ENCODE assay signal across 1 cellular context in the genomic region with DNA sequence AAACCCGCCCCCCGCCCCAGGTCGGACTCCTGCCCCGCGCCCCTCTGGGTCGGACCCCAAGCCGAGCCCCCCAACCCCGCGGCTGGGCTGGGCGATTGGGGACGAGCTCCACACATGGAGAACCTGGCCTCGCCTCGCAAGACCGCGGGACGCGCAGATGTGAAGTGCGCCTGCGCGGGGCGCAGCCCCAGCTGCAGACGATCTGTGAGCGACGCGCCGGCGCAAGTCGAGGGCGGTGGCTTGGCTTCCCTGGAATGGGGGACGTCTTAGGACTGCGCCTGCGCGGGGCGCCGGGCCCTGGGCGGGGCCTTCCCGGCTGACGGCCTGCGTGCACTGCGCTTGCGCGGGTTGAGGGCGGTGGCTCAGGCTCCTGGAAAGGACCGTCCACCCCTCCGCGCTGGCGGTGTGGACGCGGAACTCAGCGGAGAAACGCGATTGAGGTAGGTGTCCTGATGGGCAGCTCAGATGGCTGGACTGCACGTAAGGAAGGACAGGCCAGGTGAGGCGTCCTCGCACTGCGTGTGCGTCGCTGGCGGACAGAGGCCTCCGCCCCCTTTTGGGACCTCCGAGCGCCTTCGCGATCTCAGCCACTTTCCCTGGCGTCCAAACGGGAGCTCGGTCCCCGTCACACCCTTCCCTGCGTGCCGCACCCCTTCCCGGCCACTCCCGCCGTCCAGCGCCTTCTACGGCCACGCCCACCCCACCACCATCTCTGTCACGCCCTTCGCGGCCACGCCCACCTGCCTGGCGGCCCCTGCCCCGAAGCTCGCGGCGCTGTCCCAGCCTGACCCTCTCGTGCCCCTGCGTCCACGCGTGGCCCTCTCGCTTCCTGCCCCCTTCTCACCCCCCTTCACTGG.
A peak's percentile ranks its signal among the peaks of the same experiment; 100 is the strongest.
TF ChIP-seq lines count a peak whose summit lies in the region.

A gene (plus strand): TSS at position 351 of the 857 bp plus-strand sequence. CDS start 1,278 bp downstream, outside the sequence.

TF ChIP-seq in HepG2, 621 proteins besides CTCF, POLR2A, EP300 and RAD21 (continued from another document and continues in another):
- TF ChIP-seq, protein P1, sequence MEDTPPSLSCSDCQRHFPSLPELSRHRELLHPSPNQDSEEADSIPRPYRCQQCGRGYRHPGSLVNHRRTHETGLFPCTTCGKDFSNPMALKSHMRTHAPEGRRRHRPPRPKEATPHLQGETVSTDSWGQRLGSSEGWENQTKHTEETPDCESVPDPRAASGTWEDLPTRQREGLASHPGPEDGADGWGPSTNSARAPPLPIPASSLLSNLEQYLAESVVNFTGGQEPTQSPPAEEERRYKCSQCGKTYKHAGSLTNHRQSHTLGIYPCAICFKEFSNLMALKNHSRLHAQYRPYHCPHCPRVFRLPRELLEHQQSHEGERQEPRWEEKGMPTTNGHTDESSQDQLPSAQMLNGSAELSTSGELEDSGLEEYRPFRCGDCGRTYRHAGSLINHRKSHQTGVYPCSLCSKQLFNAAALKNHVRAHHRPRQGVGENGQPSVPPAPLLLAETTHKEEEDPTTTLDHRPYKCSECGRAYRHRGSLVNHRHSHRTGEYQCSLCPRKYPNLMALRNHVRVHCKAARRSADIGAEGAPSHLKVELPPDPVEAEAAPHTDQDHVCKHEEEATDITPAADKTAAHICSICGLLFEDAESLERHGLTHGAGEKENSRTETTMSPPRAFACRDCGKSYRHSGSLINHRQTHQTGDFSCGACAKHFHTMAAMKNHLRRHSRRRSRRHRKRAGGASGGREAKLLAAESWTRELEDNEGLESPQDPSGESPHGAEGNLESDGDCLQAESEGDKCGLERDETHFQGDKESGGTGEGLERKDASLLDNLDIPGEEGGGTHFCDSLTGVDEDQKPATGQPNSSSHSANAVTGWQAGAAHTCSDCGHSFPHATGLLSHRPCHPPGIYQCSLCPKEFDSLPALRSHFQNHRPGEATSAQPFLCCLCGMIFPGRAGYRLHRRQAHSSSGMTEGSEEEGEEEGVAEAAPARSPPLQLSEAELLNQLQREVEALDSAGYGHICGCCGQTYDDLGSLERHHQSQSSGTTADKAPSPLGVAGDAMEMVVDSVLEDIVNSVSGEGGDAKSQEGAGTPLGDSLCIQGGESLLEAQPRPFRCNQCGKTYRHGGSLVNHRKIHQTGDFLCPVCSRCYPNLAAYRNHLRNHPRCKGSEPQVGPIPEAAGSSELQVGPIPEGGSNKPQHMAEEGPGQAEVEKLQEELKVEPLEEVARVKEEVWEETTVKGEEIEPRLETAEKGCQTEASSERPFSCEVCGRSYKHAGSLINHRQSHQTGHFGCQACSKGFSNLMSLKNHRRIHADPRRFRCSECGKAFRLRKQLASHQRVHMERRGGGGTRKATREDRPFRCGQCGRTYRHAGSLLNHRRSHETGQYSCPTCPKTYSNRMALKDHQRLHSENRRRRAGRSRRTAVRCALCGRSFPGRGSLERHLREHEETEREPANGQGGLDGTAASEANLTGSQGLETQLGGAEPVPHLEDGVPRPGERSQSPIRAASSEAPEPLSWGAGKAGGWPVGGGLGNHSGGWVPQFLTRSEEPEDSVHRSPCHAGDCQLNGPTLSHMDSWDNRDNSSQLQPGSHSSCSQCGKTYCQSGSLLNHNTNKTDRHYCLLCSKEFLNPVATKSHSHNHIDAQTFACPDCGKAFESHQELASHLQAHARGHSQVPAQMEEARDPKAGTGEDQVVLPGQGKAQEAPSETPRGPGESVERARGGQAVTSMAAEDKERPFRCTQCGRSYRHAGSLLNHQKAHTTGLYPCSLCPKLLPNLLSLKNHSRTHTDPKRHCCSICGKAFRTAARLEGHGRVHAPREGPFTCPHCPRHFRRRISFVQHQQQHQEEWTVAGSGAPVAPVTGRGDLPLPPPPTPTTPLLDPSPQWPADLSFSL (CRISPR knock-in tag; IDR thresholded peaks at IDR 0.05), result no peak
- no peak for TF ChIP-seq CBFB (CRISPR knock-in tag; IDR thresholded peaks at IDR 0.05)
- TF ChIP-seq ZNF850 (CRISPR knock-in tag; conservative IDR thresholded peaks at IDR 0.05), result no peak
- peak; percentile 83 for TF ChIP-seq ESRRA (CRISPR knock-in tag; IDR thresholded peaks at IDR 0.05; ENCODE audit: low read depth)
- peak; percentile 95 for TF ChIP-seq CAMTA2 (CRISPR knock-in tag; IDR thresholded peaks at IDR 0.05; ENCODE audit: borderline replicate concordance)
- TF ChIP-seq, protein P2, sequence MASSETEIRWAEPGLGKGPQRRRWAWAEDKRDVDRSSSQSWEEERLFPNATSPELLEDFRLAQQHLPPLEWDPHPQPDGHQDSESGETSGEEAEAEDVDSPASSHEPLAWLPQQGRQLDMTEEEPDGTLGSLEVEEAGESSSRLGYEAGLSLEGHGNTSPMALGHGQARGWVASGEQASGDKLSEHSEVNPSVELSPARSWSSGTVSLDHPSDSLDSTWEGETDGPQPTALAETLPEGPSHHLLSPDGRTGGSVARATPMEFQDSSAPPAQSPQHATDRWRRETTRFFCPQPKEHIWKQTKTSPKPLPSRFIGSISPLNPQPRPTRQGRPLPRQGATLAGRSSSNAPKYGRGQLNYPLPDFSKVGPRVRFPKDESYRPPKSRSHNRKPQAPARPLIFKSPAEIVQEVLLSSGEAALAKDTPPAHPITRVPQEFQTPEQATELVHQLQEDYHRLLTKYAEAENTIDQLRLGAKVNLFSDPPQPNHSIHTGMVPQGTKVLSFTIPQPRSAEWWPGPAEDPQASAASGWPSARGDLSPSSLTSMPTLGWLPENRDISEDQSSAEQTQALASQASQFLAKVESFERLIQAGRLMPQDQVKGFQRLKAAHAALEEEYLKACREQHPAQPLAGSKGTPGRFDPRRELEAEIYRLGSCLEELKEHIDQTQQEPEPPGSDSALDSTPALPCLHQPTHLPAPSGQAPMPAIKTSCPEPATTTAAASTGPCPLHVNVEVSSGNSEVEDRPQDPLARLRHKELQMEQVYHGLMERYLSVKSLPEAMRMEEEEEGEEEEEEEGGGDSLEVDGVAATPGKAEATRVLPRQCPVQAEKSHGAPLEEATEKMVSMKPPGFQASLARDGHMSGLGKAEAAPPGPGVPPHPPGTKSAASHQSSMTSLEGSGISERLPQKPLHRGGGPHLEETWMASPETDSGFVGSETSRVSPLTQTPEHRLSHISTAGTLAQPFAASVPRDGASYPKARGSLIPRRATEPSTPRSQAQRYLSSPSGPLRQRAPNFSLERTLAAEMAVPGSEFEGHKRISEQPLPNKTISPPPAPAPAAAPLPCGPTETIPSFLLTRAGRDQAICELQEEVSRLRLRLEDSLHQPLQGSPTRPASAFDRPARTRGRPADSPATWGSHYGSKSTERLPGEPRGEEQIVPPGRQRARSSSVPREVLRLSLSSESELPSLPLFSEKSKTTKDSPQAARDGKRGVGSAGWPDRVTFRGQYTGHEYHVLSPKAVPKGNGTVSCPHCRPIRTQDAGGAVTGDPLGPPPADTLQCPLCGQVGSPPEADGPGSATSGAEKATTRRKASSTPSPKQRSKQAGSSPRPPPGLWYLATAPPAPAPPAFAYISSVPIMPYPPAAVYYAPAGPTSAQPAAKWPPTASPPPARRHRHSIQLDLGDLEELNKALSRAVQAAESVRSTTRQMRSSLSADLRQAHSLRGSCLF (CRISPR knock-in tag; IDR thresholded peaks at IDR 0.05; ENCODE audit: borderline replicate concordance), result no peak
- TF ChIP-seq HNF4G (IDR thresholded peaks at IDR 0.05; ENCODE audit: borderline replicate concordance, low read depth, low read length), result no peak
- TF ChIP-seq HNF4G (CRISPR knock-in tag; IDR thresholded peaks at IDR 0.05; ENCODE audit: borderline replicate concordance, low read depth), result peak; percentile 47; the same call in 1 of the 2 replicates
- TF ChIP-seq, protein P3, sequence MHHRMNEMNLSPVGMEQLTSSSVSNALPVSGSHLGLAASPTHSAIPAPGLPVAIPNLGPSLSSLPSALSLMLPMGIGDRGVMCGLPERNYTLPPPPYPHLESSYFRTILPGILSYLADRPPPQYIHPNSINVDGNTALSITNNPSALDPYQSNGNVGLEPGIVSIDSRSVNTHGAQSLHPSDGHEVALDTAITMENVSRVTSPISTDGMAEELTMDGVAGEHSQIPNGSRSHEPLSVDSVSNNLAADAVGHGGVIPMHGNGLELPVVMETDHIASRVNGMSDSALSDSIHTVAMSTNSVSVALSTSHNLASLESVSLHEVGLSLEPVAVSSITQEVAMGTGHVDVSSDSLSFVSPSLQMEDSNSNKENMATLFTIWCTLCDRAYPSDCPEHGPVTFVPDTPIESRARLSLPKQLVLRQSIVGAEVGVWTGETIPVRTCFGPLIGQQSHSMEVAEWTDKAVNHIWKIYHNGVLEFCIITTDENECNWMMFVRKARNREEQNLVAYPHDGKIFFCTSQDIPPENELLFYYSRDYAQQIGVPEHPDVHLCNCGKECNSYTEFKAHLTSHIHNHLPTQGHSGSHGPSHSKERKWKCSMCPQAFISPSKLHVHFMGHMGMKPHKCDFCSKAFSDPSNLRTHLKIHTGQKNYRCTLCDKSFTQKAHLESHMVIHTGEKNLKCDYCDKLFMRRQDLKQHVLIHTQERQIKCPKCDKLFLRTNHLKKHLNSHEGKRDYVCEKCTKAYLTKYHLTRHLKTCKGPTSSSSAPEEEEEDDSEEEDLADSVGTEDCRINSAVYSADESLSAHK (CRISPR knock-in tag; IDR thresholded peaks at IDR 0.05; ENCODE audit: borderline replicate concordance), result no peak; the same call in 1 of the 2 replicates
- no peak for TF ChIP-seq ZNF446 (CRISPR knock-in tag; IDR thresholded peaks at IDR 0.05)
- TF ChIP-seq, protein P4, sequence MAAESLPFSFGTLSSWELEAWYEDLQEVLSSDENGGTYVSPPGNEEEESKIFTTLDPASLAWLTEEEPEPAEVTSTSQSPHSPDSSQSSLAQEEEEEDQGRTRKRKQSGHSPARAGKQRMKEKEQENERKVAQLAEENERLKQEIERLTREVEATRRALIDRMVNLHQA (CRISPR knock-in tag; IDR thresholded peaks at IDR 0.05), result no peak
- no peak for TF ChIP-seq RFXANK (CRISPR knock-in tag; IDR thresholded peaks at IDR 0.05)
- peak; percentile 82 for TF ChIP-seq SALL1 (CRISPR knock-in tag; IDR thresholded peaks at IDR 0.05)
- TF ChIP-seq, protein P5, sequence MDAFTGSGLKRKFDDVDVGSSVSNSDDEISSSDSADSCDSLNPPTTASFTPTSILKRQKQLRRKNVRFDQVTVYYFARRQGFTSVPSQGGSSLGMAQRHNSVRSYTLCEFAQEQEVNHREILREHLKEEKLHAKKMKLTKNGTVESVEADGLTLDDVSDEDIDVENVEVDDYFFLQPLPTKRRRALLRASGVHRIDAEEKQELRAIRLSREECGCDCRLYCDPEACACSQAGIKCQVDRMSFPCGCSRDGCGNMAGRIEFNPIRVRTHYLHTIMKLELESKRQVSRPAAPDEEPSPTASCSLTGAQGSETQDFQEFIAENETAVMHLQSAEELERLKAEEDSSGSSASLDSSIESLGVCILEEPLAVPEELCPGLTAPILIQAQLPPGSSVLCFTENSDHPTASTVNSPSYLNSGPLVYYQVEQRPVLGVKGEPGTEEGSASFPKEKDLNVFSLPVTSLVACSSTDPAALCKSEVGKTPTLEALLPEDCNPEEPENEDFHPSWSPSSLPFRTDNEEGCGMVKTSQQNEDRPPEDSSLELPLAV (CRISPR knock-in tag; conservative IDR thresholded peaks at IDR 0.05; ENCODE audit: low read depth), result no peak
- TF ChIP-seq HOXA3 (CRISPR knock-in tag; IDR thresholded peaks at IDR 0.05), result peak; percentile 66
- TF ChIP-seq IRF2 (CRISPR knock-in tag; IDR thresholded peaks at IDR 0.05), result peak; percentile 69; the same call in 1 of the 2 replicates
- no peak for TF ChIP-seq IKZF1 (IDR thresholded peaks at IDR 0.05)
- TF ChIP-seq EHMT2 (IDR thresholded peaks at IDR 0.05; ENCODE audit: borderline replicate concordance, low read depth, low read length), result no peak
- TF ChIP-seq, protein P6, sequence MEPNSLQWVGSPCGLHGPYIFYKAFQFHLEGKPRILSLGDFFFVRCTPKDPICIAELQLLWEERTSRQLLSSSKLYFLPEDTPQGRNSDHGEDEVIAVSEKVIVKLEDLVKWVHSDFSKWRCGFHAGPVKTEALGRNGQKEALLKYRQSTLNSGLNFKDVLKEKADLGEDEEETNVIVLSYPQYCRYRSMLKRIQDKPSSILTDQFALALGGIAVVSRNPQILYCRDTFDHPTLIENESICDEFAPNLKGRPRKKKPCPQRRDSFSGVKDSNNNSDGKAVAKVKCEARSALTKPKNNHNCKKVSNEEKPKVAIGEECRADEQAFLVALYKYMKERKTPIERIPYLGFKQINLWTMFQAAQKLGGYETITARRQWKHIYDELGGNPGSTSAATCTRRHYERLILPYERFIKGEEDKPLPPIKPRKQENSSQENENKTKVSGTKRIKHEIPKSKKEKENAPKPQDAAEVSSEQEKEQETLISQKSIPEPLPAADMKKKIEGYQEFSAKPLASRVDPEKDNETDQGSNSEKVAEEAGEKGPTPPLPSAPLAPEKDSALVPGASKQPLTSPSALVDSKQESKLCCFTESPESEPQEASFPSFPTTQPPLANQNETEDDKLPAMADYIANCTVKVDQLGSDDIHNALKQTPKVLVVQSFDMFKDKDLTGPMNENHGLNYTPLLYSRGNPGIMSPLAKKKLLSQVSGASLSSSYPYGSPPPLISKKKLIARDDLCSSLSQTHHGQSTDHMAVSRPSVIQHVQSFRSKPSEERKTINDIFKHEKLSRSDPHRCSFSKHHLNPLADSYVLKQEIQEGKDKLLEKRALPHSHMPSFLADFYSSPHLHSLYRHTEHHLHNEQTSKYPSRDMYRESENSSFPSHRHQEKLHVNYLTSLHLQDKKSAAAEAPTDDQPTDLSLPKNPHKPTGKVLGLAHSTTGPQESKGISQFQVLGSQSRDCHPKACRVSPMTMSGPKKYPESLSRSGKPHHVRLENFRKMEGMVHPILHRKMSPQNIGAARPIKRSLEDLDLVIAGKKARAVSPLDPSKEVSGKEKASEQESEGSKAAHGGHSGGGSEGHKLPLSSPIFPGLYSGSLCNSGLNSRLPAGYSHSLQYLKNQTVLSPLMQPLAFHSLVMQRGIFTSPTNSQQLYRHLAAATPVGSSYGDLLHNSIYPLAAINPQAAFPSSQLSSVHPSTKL (CRISPR knock-in tag; IDR thresholded peaks at IDR 0.05), result peak; percentile 40; the same call in 1 of the 2 replicates
- peak; percentile 63 for TF ChIP-seq ELF1 (CRISPR knock-in tag; IDR thresholded peaks at IDR 0.05)
- TF ChIP-seq NKX3-1 (CRISPR knock-in tag; IDR thresholded peaks at IDR 0.05), result no peak
- TF ChIP-seq, protein P7, sequence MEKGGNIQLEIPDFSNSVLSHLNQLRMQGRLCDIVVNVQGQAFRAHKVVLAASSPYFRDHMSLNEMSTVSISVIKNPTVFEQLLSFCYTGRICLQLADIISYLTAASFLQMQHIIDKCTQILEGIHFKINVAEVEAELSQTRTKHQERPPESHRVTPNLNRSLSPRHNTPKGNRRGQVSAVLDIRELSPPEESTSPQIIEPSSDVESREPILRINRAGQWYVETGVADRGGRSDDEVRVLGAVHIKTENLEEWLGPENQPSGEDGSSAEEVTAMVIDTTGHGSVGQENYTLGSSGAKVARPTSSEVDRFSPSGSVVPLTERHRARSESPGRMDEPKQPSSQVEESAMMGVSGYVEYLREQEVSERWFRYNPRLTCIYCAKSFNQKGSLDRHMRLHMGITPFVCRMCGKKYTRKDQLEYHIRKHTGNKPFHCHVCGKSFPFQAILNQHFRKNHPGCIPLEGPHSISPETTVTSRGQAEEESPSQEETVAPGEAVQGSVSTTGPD (CRISPR knock-in tag; IDR thresholded peaks at IDR 0.05), result no peak
- no peak for TF ChIP-seq SNRNP70 (IDR thresholded peaks at IDR 0.05; ENCODE audit: low read depth, low read length)
- TF ChIP-seq MEIS1 (CRISPR knock-in tag; IDR thresholded peaks at IDR 0.05; ENCODE audit: borderline replicate concordance), result peak; percentile 95
- TF ChIP-seq ZNF296 (CRISPR knock-in tag; conservative IDR thresholded peaks at IDR 0.05), result no peak
- TF ChIP-seq SMARCC2 (IDR thresholded peaks at IDR 0.05), result no peak
- 0 out of 2 replicates have a peak, but pooled peaks have one; percentile 32 for TF ChIP-seq MIER2 (CRISPR knock-in tag; IDR thresholded peaks at IDR 0.05)
